ENCODE assay signal across 1 cellular context in the genomic region with DNA sequence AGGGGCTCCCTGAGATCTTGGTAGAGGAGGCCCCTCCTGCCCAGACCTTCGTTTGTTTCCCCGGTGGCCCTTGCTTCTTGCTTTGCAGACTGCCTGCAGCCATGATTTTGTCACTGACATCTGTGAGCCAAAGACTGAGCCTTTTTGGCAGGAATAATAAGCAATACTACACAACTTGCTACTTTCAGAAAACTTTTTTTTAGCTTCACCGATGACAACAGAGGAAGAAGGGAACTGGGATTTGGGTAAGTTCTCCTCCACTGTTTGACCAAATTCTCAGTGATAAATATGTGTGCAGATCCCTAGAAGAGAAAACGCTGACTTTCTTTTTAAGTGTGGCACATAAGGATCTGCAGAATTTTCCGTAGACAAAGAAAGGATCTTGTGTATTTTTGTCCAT.
TF ChIP-seq lines count a peak whose summit lies in the region.

No MANE protein-coding gene starts in this region.

TF ChIP-seq in GM23338, 12 proteins besides CTCF, POLR2A, EP300 and RAD21 (continued from another document):
- TF ChIP-seq, protein P1, sequence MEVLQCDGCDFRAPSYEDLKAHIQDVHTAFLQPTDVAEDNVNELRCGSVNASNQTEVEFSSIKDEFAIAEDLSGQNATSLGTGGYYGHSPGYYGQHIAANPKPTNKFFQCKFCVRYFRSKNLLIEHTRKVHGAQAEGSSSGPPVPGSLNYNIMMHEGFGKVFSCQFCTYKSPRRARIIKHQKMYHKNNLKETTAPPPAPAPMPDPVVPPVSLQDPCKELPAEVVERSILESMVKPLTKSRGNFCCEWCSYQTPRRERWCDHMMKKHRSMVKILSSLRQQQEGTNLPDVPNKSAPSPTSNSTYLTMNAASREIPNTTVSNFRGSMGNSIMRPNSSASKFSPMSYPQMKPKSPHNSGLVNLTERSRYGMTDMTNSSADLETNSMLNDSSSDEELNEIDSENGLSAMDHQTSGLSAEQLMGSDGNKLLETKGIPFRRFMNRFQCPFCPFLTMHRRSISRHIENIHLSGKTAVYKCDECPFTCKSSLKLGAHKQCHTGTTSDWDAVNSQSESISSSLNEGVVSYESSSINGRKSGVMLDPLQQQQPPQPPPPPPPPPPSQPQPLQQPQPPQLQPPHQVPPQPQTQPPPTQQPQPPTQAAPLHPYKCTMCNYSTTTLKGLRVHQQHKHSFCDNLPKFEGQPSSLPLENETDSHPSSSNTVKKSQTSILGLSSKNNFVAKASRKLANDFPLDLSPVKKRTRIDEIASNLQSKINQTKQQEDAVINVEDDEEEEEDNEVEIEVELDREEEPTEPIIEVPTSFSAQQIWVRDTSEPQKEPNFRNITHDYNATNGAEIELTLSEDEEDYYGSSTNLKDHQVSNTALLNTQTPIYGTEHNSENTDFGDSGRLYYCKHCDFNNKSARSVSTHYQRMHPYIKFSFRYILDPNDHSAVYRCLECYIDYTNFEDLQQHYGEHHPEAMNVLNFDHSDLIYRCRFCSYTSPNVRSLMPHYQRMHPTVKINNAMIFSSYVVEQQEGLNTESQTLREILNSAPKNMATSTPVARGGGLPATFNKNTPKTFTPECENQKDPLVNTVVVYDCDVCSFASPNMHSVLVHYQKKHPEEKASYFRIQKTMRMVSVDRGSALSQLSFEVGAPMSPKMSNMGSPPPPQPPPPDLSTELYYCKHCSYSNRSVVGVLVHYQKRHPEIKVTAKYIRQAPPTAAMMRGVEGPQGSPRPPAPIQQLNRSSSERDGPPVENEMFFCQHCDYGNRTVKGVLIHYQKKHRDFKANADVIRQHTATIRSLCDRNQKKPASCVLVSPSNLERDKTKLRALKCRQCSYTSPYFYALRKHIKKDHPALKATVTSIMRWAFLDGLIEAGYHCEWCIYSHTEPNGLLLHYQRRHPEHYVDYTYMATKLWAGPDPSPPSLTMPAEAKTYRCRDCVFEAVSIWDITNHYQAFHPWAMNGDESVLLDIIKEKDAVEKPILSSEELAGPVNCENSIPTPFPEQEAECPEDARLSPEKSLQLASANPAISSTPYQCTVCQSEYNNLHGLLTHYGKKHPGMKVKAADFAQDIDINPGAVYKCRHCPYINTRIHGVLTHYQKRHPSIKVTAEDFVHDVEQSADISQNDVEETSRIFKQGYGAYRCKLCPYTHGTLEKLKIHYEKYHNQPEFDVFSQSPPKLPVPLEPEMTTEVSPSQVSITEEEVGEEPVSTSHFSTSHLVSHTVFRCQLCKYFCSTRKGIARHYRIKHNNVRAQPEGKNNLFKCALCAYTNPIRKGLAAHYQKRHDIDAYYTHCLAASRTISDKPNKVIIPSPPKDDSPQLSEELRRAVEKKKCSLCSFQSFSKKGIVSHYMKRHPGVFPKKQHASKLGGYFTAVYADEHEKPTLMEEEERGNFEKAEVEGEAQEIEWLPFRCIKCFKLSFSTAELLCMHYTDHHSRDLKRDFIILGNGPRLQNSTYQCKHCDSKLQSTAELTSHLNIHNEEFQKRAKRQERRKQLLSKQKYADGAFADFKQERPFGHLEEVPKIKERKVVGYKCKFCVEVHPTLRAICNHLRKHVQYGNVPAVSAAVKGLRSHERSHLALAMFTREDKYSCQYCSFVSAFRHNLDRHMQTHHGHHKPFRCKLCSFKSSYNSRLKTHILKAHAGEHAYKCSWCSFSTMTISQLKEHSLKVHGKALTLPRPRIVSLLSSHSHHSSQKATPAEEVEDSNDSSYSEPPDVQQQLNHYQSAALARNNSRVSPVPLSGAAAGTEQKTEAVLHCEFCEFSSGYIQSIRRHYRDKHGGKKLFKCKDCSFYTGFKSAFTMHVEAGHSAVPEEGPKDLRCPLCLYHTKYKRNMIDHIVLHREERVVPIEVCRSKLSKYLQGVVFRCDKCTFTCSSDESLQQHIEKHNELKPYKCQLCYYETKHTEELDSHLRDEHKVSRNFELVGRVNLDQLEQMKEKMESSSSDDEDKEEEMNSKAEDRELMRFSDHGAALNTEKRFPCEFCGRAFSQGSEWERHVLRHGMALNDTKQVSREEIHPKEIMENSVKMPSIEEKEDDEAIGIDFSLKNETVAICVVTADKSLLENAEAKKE (CRISPR knock-in tag; IDR thresholded peaks at IDR 0.05): no peak
- no peak for TF ChIP-seq ZNF114 (CRISPR knock-in tag; IDR thresholded peaks at IDR 0.05)
- TF ChIP-seq JUNB (IDR thresholded peaks at IDR 0.05; ENCODE audit: unreplicated experiment): no peak
- no peak for TF ChIP-seq POLR2AphosphoS5 (IDR thresholded peaks at IDR 0.05; ENCODE audit: low read depth)
- TF ChIP-seq, protein P2, sequence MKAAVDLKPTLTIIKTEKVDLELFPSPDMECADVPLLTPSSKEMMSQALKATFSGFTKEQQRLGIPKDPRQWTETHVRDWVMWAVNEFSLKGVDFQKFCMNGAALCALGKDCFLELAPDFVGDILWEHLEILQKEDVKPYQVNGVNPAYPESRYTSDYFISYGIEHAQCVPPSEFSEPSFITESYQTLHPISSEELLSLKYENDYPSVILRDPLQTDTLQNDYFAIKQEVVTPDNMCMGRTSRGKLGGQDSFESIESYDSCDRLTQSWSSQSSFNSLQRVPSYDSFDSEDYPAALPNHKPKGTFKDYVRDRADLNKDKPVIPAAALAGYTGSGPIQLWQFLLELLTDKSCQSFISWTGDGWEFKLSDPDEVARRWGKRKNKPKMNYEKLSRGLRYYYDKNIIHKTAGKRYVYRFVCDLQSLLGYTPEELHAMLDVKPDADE (IDR thresholded peaks at IDR 0.05): no peak
TF ChIP-seq in GM23338: peak in this region for 0.
